In genomic region chr12:75444444-75445136, GRCh38 we compare ENCODE assay signal across 1 cellular context.
TF ChIP-seq lines count a peak whose summit lies in the region.

No MANE protein-coding gene starts in this region.

TF ChIP-seq in HepG2, 621 proteins besides CTCF, POLR2A, EP300 and RAD21 (continued from another document):
- TF ChIP-seq ZNF563 (CRISPR knock-in tag; IDR thresholded peaks at IDR 0.05) (no peak), SETDB1 (CRISPR knock-in tag; IDR thresholded peaks at IDR 0.05; ENCODE audit: borderline replicate concordance) (no peak), TCF7 (IDR thresholded peaks at IDR 0.05; ENCODE audit: low read depth) (0 out of 2 replicates have a peak, but pooled peaks have one; percentile 7), FOSL2 (CRISPR knock-in tag; IDR thresholded peaks at IDR 0.05) (peak; percentile 55), TEAD3 (CRISPR knock-in tag; optimal IDR thresholded peaks at IDR 0.05; ENCODE audit: borderline replicate concordance) (no peak), ZIK1 (CRISPR knock-in tag; IDR thresholded peaks at IDR 0.05; ENCODE audit: borderline replicate concordance, low read depth) (0 out of 2 replicates have a peak, but pooled peaks have one; percentile 12), FOXP4 (CRISPR knock-in tag; IDR thresholded peaks at IDR 0.05) (peak; percentile 57), ZNF546 (CRISPR knock-in tag; conservative IDR thresholded peaks at IDR 0.05) (no peak), E2F1 (CRISPR knock-in tag; IDR thresholded peaks at IDR 0.05) (0 out of 2 replicates have a peak, but pooled peaks have one; percentile 13), ZBTB49 (CRISPR knock-in tag; IDR thresholded peaks at IDR 0.05; ENCODE audit: borderline replicate concordance) (no peak), ZSCAN21 (CRISPR knock-in tag; IDR thresholded peaks at IDR 0.05; ENCODE audit: borderline replicate concordance) (no peak), TOPORS (CRISPR knock-in tag; IDR thresholded peaks at IDR 0.05) (no peak), PLRG1 (conservative IDR thresholded peaks at IDR 0.05) (no peak), THRA (CRISPR knock-in tag; IDR thresholded peaks at IDR 0.05; ENCODE audit: borderline replicate concordance) (no peak; the same call in 1 of the 2 replicates), NR2F6 (IDR thresholded peaks at IDR 0.05) (no peak), NR2F6 (CRISPR knock-in tag; IDR thresholded peaks at IDR 0.05) (peak; percentile 27; the same call in 1 of the 2 replicates), GATAD2A (CRISPR knock-in tag; IDR thresholded peaks at IDR 0.05) (peak; percentile 69; the same call in 1 of the 2 replicates), ZNF235 (CRISPR knock-in tag; IDR thresholded peaks at IDR 0.05; ENCODE audit: borderline replicate concordance) (no peak), HOXA3 (CRISPR knock-in tag; IDR thresholded peaks at IDR 0.05) (peak; percentile 22; the same call in 1 of the 2 replicates), NR2F2 (IDR thresholded peaks at IDR 0.05; ENCODE audit: borderline replicate concordance, low read depth) (no peak), USF2 (IDR thresholded peaks at IDR 0.05; ENCODE audit: low read depth, low read length) (no peak), USF2 (CRISPR knock-in tag; IDR thresholded peaks at IDR 0.05; ENCODE audit: borderline replicate concordance) (no peak), ZMYM3 (CRISPR knock-in tag; IDR thresholded peaks at IDR 0.05) (no peak), KLF11 (CRISPR knock-in tag; IDR thresholded peaks at IDR 0.05) (no peak), ZFP36 (IDR thresholded peaks at IDR 0.05; ENCODE audit: borderline replicate concordance, low read depth, low read length, partially characterized antibody) (no peak), MAF1 (CRISPR knock-in tag; IDR thresholded peaks at IDR 0.05; ENCODE audit: borderline replicate concordance) (0 out of 2 replicates have a peak, but pooled peaks have one; percentile 16), CHCHD3 (CRISPR knock-in tag; IDR thresholded peaks at IDR 0.05) (no peak), ZGPAT (CRISPR knock-in tag; IDR thresholded peaks at IDR 0.05) (0 out of 2 replicates have a peak, but pooled peaks have one; percentile 25), ATF7 (IDR thresholded peaks at IDR 0.05) (no peak), ATF7 (CRISPR knock-in tag; IDR thresholded peaks at IDR 0.05) (no peak), ZNF44 (CRISPR knock-in tag; IDR thresholded peaks at IDR 0.05) (no peak), ASH2L (IDR thresholded peaks at IDR 0.05; ENCODE audit: insufficient read length, low read depth, low read length) (peak; percentile 17), HNF4A (CRISPR knock-in tag; IDR thresholded peaks at IDR 0.05) (peak; percentile 51), ZNF280D (CRISPR knock-in tag; IDR thresholded peaks at IDR 0.05) (no peak), KDM5A (IDR thresholded peaks at IDR 0.05; ENCODE audit: borderline replicate concordance, low read length) (no peak), SAP130 (CRISPR knock-in tag; IDR thresholded peaks at IDR 0.05; ENCODE audit: low read depth) (peak; percentile 28; the same call in 1 of the 2 replicates), ZFP41 (CRISPR knock-in tag; IDR thresholded peaks at IDR 0.05; ENCODE audit: borderline replicate concordance) (no peak), ZMYM4 (CRISPR knock-in tag; IDR thresholded peaks at IDR 0.05) (0 out of 2 replicates have a peak, but pooled peaks have one; percentile 25), ZBTB38 (CRISPR knock-in tag; IDR thresholded peaks at IDR 0.05) (no peak), BCLAF1 (IDR thresholded peaks at IDR 0.05) (no peak), ZNF513 (CRISPR knock-in tag; conservative IDR thresholded peaks at IDR 0.05) (no peak), ZNF652 (CRISPR knock-in tag; IDR thresholded peaks at IDR 0.05; ENCODE audit: borderline replicate concordance, low read depth) (no peak), YEATS2 (CRISPR knock-in tag; IDR thresholded peaks at IDR 0.05; ENCODE audit: borderline replicate concordance) (no peak), AKAP8 (CRISPR knock-in tag; IDR thresholded peaks at IDR 0.05) (no peak)
